ENCODE assay signal across 22 cellular contexts in the genomic region with DNA sequence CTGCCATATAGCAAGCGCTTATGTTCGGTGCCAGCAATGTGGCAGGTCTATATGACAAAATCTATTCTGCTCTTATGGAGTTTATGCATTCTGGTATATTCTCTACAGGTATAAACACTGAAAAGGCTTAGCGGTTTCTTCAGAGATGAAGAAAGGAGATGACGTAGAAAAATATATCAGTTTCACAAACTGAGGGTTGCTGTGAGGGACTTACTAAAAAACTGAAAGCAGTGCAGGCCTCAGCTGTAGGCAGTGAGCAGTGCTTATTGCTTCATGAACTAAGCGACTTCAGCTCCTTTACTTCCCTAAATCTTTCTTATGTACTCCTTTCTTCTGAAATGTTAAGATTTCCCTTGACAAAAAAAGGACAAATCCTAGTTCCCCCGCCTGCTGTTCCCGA. TPM values are rescaled to one million over a fixed set of nuclear protein-coding genes. Genes with fewer than 3 reads are reported as not detected.
DNase-seq lines count a peak whose midpoint lies in the region; ATAC-seq and TF ChIP-seq lines count a peak whose summit lies in the region.
"Had no signal": no experiment of that assay in that cellular context is flagged by ENCODE, and none has a peak within 500 bp of the region (broad histone marks: within the 10 kb centered on the region; RNA-seq: fewer than 3 reads in every experiment).

No MANE protein-coding gene starts in this region.

- no peak for TF ChIP-seq POLR2A in HCT116 (IDR thresholded peaks at IDR 0.05; ENCODE audit: borderline replicate concordance, extremely low read depth, insufficient read depth, insufficient read length)

- POLR2A ChIA-PET in HCT116 (lab: Charles Lee): no interaction called here
- POLR2A ChIA-PET in GM10248 (lab: Yijun Ruan, JAX): no interaction called here

- H3K4me2 ChIP-seq in HCT116 (ENCODE audit: low read length): peak overlapping the region; percentile 7; the same call in 1 of the 2 replicates
- H3K4me2 ChIP-seq in MM.1S (ENCODE audit: low read depth, low read length): peak overlapping the region; percentile 36; the same call in 1 of the 2 replicates

- H2AFZ ChIP-seq in HCT116 (ENCODE audit: low read depth, low read length, poor library complexity, severe bottlenecking) (no peak overlapping the region), MM.1S (ENCODE audit: low read length) (no peak overlapping the region)

- no peaks in the 10 kb centered on the region for H3K9me3 ChIP-seq in HCT116 (ENCODE audit: control insufficient read depth in 1 of 2, insufficient read depth in 1 of 2, low read depth in 1 of 2, low read length in 2 of 2)
- H3K9me3 ChIP-seq in MM.1S (replicated peaks; ENCODE audit: insufficient read depth, low read length): no peaks in the 10 kb centered on the region
- H3K9me3 ChIP-seq: upper lobe of right lung had no signal

- H4K20me1 ChIP-seq in HCT116 (ENCODE audit: insufficient read depth): no peaks in the 10 kb centered on the region
- H4K20me1 ChIP-seq in MM.1S (ENCODE audit: insufficient read depth, low read length): no peaks in the 10 kb centered on the region

- RAD21 ChIA-PET in HCT116 (lab: Charles Lee; ENCODE audit: low non-redundant PET in 1 of 2, low total read pairs in 2 of 2, uncharacterized antibody in 2 of 2, unreplicated experiment in 2 of 2): no interaction called here

- H3K79me2 ChIP-seq in HCT116 (ENCODE audit: insufficient read depth, low read length) (peaks cover 93% of the 10 kb centered on the region), MM.1S (ENCODE audit: low read length) (peaks cover 84% of the 10 kb centered on the region)

- intact Hi-C loops in HCT116 (cut with micrococcal nuclease): loop anchor here (10.0 kb wide), 2 partner anchors 167 to 277 kb away; no protein-coding TSS in a partner anchor

- TF ChIP-seq RAD21 in HCT116 (IDR thresholded peaks at IDR 0.05; ENCODE audit: low read depth): no peak

- H3K27me3 ChIP-seq in HCT116 (ENCODE audit: insufficient read depth, low read length): no peaks in the 10 kb centered on the region
- H3K27me3 ChIP-seq in MM.1S (replicated peaks; ENCODE audit: insufficient read depth, low read length): no peaks in the 10 kb centered on the region
- H3K27me3 ChIP-seq: upper lobe of right lung had no signal

- DNase-seq in HCT116 (ENCODE audit: low read depth, low spot score) (no peak), MM.1S (peak; percentile 72), epithelial cell of prostate (ENCODE audit: low read depth, low spot score) (no peak), glomerular visceral epithelial cell (ENCODE audit: extremely low spot score) (no peak), GM10248 (ENCODE audit: extremely low spot score) (no peak), NCI-H446 treated with DMSO at 0.1 percent for 48 hours (lab: John Stamatoyannopoulos, UW) (no peak)
- DNase-seq: activated CD4-positive, alpha-beta T cell treated with anti-CD3 and anti-CD28 coated beads, Interleukin-2, amount 50 U/mL, for 1 hour; activated CD8-positive, alpha-beta memory T cell treated with anti-CD3 and anti-CD28 coated beads, Interleukin-2, amount 50 U/mL, for 4 hours; activated effector memory CD4-positive, alpha-beta T cell treated with Interleukin-2 at 50 U/mL for 16 hours; activated naive CD8-positive, alpha-beta T cell treated with anti-CD3 and anti-CD28 coated beads, Interleukin-2, amount 50 U/mL, for 24 hours; DMS79; effector memory CD8-positive, alpha-beta T cell; Kasumi-1; NCI-H1417 treated with DMSO at 0.1 percent for 48 hours; NCI-H2107; NCI-H524 treated with DMSO at 0.1 percent for 48 hours; occipital lobe; retina; Right ventricle myocardium superior; T-cell; upper lobe of right lung had no signal

- BruUV-seq in HCT116 (replicated peaks; lab: Mats Ljungman, UMichigan): no TSS peak

- TF ChIP-seq CTCF in HCT116 (IDR thresholded peaks at IDR 0.05 in 2 of 3, conservative IDR thresholded peaks at IDR 0.05 in 1 of 3; ENCODE audit: borderline replicate concordance in 1 of 3, insufficient read depth in 1 of 3, low read depth in 2 of 3, low read length in 2 of 3) (no peak), MM.1S (IDR thresholded peaks at IDR 0.05; ENCODE audit: low read length) (no peak), GM10248 (IDR thresholded peaks at IDR 0.05; ENCODE audit: control extremely low read depth, extremely low read depth, low read depth, missing control alignments) (no peak)

- peaks cover 18% of the 10 kb centered on the region for H3F3A ChIP-seq in MM.1S (ENCODE audit: insufficient read depth, low read length)

- H3K27ac ChIP-seq in HCT116 (ENCODE audit: low read depth, low read length): no peak overlapping the region
- peak overlapping the region; percentile 60; the same call in 1 of the 2 replicates for H3K27ac ChIP-seq in MM.1S (ENCODE audit: low read length)
- peak overlapping the region; percentile 89 for H3K27ac ChIP-seq in epithelial cell of prostate
- H3K27ac ChIP-seq: upper lobe of right lung had no signal

- H3K4me1 ChIP-seq in HCT116 (ENCODE audit: control insufficient read depth in 1 of 2, insufficient read depth in 2 of 2, low read length in 2 of 2) (peaks cover 34 to 70% of the 10 kb centered on the region in 2 experiments), MM.1S (ENCODE audit: low read length) (peaks cover 61% of the 10 kb centered on the region)

- H3K9ac ChIP-seq in HCT116 (ENCODE audit: low read length) (no peak overlapping the region), MM.1S (ENCODE audit: low read length) (no peak overlapping the region)

- H3K4me3 ChIP-seq in HCT116 (replicated peaks in 1 of 2; ENCODE audit: low read depth in 1 of 2, low read length in 2 of 2): no peak overlapping the region
- H3K4me3 ChIP-seq in MM.1S (ENCODE audit: low read length): no peak overlapping the region
- H3K4me3 ChIP-seq: upper lobe of right lung had no signal

- H3K9me2 ChIP-seq in HCT116 (ENCODE audit: insufficient read depth): no peaks in the 10 kb centered on the region
- H3K9me2 ChIP-seq in MM.1S (replicated peaks; ENCODE audit: insufficient read depth, low read length): no peaks in the 10 kb centered on the region

- ATAC-seq in GM18511 (IDR thresholded peaks at IDR 0.05; ENCODE audit: unreplicated experiment) (peak; percentile 48), HCT116 (no peak)
- ATAC-seq: activated naive CD8-positive, alpha-beta T cell treated with anti-CD3 and anti-CD28 coated beads, Interleukin-2, amount 50 U/mL, for 24 hours; effector memory CD8-positive, alpha-beta T cell; T-cell; upper lobe of right lung had no signal

- H3K36me3 ChIP-seq in HCT116 (ENCODE audit: control insufficient read depth in 1 of 2, insufficient read depth in 2 of 2, low read length in 2 of 2): peaks cover 30 to 59% of the 10 kb centered on the region in 2 experiments
- H3K36me3 ChIP-seq in MM.1S (replicated peaks; ENCODE audit: insufficient read depth, low read length): peaks cover 3% of the 10 kb centered on the region; the same call in 1 of the 2 replicates

- CTCF ChIA-PET in HCT116 (lab: Charles Lee) (no interaction called here), GM10248 (lab: Yijun Ruan, JAX) (interaction anchor here (1.9 to 6.6 kb wide), 3 partner anchors 9 to 29 kb away, joined by 7 to 41 read pairs (median 9); no protein-coding TSS in a partner anchor)

TF ChIP-seq in HCT116, 20 proteins besides CTCF, POLR2A, EP300 and RAD21 (continues in another document):
- no peak for TF ChIP-seq EZH2phosphoT487 (IDR thresholded peaks at IDR 0.05; ENCODE audit: borderline replicate concordance)
- no peak for TF ChIP-seq FOSL1 (IDR thresholded peaks at IDR 0.05; ENCODE audit: low read depth)
- TF ChIP-seq, protein P1, sequence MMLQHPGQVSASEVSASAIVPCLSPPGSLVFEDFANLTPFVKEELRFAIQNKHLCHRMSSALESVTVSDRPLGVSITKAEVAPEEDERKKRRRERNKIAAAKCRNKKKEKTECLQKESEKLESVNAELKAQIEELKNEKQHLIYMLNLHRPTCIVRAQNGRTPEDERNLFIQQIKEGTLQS (IDR thresholded peaks at IDR 0.05): no peak
- TF ChIP-seq SRF (IDR thresholded peaks at IDR 0.05; ENCODE audit: low read depth): no peak
- TF ChIP-seq CBX3 (IDR thresholded peaks at IDR 0.05; ENCODE audit: low read depth): no peak
- no peak for TF ChIP-seq YY1 (IDR thresholded peaks at IDR 0.05; ENCODE audit: extremely low read depth, insufficient replicate concordance, low read depth, low read length)
- no peak for TF ChIP-seq ZFX (IDR thresholded peaks at IDR 0.05)
- TF ChIP-seq CEBPB (IDR thresholded peaks at IDR 0.05; ENCODE audit: low read depth): no peak
- TF ChIP-seq, protein P2, sequence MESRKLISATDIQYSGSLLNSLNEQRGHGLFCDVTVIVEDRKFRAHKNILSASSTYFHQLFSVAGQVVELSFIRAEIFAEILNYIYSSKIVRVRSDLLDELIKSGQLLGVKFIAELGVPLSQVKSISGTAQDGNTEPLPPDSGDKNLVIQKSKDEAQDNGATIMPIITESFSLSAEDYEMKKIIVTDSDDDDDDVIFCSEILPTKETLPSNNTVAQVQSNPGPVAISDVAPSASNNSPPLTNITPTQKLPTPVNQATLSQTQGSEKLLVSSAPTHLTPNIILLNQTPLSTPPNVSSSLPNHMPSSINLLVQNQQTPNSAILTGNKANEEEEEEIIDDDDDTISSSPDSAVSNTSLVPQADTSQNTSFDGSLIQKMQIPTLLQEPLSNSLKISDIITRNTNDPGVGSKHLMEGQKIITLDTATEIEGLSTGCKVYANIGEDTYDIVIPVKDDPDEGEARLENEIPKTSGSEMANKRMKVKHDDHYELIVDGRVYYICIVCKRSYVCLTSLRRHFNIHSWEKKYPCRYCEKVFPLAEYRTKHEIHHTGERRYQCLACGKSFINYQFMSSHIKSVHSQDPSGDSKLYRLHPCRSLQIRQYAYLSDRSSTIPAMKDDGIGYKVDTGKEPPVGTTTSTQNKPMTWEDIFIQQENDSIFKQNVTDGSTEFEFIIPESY (IDR thresholded peaks at IDR 0.05; ENCODE audit: extremely low read depth, insufficient replicate concordance, low read length): no peak
- TF ChIP-seq JUND (IDR thresholded peaks at IDR 0.05): no peak
- no peak for TF ChIP-seq EZH2 (IDR thresholded peaks at IDR 0.05)

RNA-seq across cellular contexts. Expression of a gene that starts 4.5 kb away (rescaled TPM):
- 103 TPM for total RNA-seq in HCT116 (2021; ENCODE audit: unreplicated experiment)
- polyA plus RNA-seq in HCT116 (2012): 47.9 and 52.6 TPM in 2 replicates

RNA-seq across cellular contexts. Expression of a gene that starts 32.2 kb away (rescaled TPM):
- total RNA-seq in HCT116 (2021; ENCODE audit: unreplicated experiment): 3.9 TPM
- polyA plus RNA-seq in HCT116 (2012): 1.6 and 2.5 TPM in 2 replicates
